Comparison of ENCODE assay signal across 1 cellular context in the genomic region with DNA sequence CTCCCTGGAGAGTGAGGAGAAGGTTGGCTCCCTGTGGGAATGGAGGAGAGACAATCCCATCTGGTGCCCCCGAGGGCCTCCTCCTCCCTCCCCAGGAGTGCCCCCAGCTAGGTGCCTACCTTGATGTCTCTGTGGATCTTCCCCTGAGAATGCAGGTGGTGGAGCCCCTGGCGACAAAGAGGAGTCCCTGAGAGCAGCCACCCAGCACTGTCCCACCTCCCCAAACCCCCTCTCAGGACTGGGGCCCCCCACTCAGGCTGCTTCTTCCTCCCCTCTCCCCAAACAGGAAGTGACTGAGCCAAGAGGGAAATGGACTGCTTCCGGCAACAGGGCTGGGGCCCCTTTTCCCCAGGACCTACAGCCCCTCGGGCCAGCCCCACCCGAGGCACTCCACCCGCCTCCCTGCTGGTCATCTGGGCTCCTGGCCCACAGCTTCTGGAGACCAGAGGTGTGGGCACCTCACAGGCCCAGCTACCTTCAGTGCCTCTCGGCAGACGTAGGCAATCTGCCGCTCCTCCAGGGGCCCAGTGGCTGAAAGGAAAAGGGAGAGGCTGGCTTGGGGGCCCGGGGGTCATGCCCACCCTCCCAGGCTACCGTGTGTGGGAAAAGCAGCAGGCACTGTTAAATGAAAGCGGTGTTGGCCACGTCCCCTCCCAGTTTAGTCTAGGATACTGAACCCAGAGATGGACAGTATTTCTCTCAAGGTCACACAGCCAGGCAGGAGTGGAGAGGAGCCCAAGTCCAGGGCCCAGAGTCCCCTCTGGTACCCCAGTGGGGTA.
TF ChIP-seq lines count a peak whose summit lies in the region.

No MANE protein-coding gene starts in this region.

TF ChIP-seq in GM23338, 12 proteins besides CTCF, POLR2A, EP300 and RAD21 (continued from another document):
- TF ChIP-seq, protein P1, sequence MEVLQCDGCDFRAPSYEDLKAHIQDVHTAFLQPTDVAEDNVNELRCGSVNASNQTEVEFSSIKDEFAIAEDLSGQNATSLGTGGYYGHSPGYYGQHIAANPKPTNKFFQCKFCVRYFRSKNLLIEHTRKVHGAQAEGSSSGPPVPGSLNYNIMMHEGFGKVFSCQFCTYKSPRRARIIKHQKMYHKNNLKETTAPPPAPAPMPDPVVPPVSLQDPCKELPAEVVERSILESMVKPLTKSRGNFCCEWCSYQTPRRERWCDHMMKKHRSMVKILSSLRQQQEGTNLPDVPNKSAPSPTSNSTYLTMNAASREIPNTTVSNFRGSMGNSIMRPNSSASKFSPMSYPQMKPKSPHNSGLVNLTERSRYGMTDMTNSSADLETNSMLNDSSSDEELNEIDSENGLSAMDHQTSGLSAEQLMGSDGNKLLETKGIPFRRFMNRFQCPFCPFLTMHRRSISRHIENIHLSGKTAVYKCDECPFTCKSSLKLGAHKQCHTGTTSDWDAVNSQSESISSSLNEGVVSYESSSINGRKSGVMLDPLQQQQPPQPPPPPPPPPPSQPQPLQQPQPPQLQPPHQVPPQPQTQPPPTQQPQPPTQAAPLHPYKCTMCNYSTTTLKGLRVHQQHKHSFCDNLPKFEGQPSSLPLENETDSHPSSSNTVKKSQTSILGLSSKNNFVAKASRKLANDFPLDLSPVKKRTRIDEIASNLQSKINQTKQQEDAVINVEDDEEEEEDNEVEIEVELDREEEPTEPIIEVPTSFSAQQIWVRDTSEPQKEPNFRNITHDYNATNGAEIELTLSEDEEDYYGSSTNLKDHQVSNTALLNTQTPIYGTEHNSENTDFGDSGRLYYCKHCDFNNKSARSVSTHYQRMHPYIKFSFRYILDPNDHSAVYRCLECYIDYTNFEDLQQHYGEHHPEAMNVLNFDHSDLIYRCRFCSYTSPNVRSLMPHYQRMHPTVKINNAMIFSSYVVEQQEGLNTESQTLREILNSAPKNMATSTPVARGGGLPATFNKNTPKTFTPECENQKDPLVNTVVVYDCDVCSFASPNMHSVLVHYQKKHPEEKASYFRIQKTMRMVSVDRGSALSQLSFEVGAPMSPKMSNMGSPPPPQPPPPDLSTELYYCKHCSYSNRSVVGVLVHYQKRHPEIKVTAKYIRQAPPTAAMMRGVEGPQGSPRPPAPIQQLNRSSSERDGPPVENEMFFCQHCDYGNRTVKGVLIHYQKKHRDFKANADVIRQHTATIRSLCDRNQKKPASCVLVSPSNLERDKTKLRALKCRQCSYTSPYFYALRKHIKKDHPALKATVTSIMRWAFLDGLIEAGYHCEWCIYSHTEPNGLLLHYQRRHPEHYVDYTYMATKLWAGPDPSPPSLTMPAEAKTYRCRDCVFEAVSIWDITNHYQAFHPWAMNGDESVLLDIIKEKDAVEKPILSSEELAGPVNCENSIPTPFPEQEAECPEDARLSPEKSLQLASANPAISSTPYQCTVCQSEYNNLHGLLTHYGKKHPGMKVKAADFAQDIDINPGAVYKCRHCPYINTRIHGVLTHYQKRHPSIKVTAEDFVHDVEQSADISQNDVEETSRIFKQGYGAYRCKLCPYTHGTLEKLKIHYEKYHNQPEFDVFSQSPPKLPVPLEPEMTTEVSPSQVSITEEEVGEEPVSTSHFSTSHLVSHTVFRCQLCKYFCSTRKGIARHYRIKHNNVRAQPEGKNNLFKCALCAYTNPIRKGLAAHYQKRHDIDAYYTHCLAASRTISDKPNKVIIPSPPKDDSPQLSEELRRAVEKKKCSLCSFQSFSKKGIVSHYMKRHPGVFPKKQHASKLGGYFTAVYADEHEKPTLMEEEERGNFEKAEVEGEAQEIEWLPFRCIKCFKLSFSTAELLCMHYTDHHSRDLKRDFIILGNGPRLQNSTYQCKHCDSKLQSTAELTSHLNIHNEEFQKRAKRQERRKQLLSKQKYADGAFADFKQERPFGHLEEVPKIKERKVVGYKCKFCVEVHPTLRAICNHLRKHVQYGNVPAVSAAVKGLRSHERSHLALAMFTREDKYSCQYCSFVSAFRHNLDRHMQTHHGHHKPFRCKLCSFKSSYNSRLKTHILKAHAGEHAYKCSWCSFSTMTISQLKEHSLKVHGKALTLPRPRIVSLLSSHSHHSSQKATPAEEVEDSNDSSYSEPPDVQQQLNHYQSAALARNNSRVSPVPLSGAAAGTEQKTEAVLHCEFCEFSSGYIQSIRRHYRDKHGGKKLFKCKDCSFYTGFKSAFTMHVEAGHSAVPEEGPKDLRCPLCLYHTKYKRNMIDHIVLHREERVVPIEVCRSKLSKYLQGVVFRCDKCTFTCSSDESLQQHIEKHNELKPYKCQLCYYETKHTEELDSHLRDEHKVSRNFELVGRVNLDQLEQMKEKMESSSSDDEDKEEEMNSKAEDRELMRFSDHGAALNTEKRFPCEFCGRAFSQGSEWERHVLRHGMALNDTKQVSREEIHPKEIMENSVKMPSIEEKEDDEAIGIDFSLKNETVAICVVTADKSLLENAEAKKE (CRISPR knock-in tag; IDR thresholded peaks at IDR 0.05), result no peak
- TF ChIP-seq STAT1 (IDR thresholded peaks at IDR 0.05; ENCODE audit: unreplicated experiment) (no peak), ZNF114 (CRISPR knock-in tag; IDR thresholded peaks at IDR 0.05) (no peak), CREB1 (CRISPR knock-in tag; IDR thresholded peaks at IDR 0.05; ENCODE audit: low read depth) (no peak), EZH2phosphoT487 (IDR thresholded peaks at IDR 0.05; ENCODE audit: unreplicated experiment) (no peak), NANOG (IDR thresholded peaks at IDR 0.05; ENCODE audit: borderline replicate concordance) (no peak), POLR2AphosphoS5 (IDR thresholded peaks at IDR 0.05; ENCODE audit: low read depth) (no peak), ZNF331 (CRISPR knock-in tag; IDR thresholded peaks at IDR 0.05; ENCODE audit: low read depth) (no peak)
- TF ChIP-seq, protein P2, sequence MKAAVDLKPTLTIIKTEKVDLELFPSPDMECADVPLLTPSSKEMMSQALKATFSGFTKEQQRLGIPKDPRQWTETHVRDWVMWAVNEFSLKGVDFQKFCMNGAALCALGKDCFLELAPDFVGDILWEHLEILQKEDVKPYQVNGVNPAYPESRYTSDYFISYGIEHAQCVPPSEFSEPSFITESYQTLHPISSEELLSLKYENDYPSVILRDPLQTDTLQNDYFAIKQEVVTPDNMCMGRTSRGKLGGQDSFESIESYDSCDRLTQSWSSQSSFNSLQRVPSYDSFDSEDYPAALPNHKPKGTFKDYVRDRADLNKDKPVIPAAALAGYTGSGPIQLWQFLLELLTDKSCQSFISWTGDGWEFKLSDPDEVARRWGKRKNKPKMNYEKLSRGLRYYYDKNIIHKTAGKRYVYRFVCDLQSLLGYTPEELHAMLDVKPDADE (IDR thresholded peaks at IDR 0.05), result no peak
TF ChIP-seq in GM23338: peak in this region for 0.
